28 cellular contexts compared by ENCODE assay signal in the genomic region with DNA sequence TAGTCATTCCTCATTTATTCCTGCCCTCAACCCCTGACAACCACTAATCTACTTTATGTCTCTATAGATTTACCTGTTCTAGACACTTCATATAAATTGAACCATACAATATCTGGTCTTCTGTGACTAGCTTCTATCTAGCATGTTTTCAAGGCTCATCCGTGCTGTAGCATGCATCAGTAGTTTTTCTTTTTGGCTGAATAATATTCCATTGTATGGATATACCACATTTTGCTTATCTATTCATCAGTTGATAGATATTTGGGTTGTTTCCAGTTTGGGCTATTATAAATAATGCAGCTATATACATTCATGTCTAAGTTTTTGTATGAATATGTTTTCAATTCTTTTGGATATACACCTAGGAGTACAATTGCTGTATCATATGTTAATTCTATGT.
"Had no signal": no experiment of that assay in that cellular context is flagged by ENCODE, and none has a peak within 500 bp of the region (broad histone marks: within the 10 kb centered on the region; RNA-seq: fewer than 3 reads in every experiment).

No MANE protein-coding gene starts in this region.

- H3K27ac ChIP-seq: colonic mucosa, coronary artery, dorsolateral prefrontal cortex, epithelial cell of prostate, esophagus muscularis mucosa, esophagus squamous epithelium, foreskin keratinocyte, gastrocnemius medialis, gastroesophageal sphincter, heart left ventricle, heart right ventricle had no signal

- H3K27me3 ChIP-seq: colonic mucosa, dorsolateral prefrontal cortex, esophagus muscularis mucosa, esophagus squamous epithelium, foreskin keratinocyte, gastrocnemius medialis, gastroesophageal sphincter, heart left ventricle, heart right ventricle had no signal

- H3K4me3 ChIP-seq: colonic mucosa, coronary artery, dorsolateral prefrontal cortex, esophagus muscularis mucosa, esophagus squamous epithelium, gastrocnemius medialis, gastroesophageal sphincter, heart left ventricle, heart right ventricle had no signal

- H3K9me3 ChIP-seq: colonic mucosa, gastrocnemius medialis had no signal

- FAIRE-seq: colon, endometrium, endothelial cell of umbilical vein, frontal cortex had no signal

- DNase-seq: colonic mucosa; cortex of kidney; dermis blood vessel endothelial cell; dorsolateral prefrontal cortex; effector CD4-positive, alpha-beta T cell; effector CD8-positive, alpha-beta T cell; effector memory CD4-positive, alpha-beta T cell; effector memory CD8-positive, alpha-beta T cell; endodermal cell; erythroblast; esophagus squamous epithelium; foreskin fibroblast; foreskin keratinocyte; foreskin melanocyte; gastrocnemius medialis; glutamatergic neuron; head of caudate nucleus; heart left ventricle; heart right ventricle had no signal

- H3K36me3 ChIP-seq: colonic mucosa, esophagus muscularis mucosa, esophagus squamous epithelium, gastrocnemius medialis, gastroesophageal sphincter, heart left ventricle, heart right ventricle had no signal

- ATAC-seq: effector memory CD8-positive, alpha-beta T cell; esophagus mucosa; foreskin keratinocyte; gastrocnemius medialis; gastroesophageal sphincter; heart left ventricle; heart right ventricle had no signal

- H3K4me1 ChIP-seq: colonic mucosa, esophagus muscularis mucosa, esophagus squamous epithelium, foreskin keratinocyte, gastrocnemius medialis, gastroesophageal sphincter, heart left ventricle, heart right ventricle had no signal
